8 cellular contexts compared by ENCODE assay signal in the genomic region with DNA sequence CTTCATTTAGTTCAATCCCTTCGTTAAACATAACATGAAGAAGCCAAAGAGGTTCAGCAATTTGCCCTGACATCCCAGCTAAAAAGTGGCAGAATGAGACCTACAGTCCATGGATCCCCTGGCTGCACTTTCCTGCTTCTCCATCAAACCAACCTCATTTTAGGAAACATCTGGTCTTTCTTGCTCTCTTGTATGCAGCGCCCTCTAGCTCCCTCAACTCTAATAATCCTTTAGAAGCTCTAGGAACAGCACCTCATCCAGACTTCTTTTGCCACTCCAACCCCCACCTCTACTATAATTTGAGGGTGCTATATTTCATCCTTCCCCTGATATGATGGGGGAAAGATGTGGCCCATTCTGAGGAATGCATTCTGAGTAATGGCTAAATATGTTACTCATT. TPM values are rescaled to one million over a fixed set of nuclear protein-coding genes. Genes with fewer than 3 reads are reported as not detected.
DNase-seq lines count a peak whose midpoint lies in the region; ATAC-seq, FAIRE-seq and TF ChIP-seq lines count a peak whose summit lies in the region.
"Had no signal": no experiment of that assay in that cellular context is flagged by ENCODE, and none has a peak within 500 bp of the region (broad histone marks: within the 10 kb centered on the region; RNA-seq: fewer than 3 reads in every experiment).

No MANE protein-coding gene starts in this region.

- no peaks in the 10 kb centered on the region for H3K27me3 ChIP-seq in lower lobe of right lung (ENCODE audit: low read depth)

- H3K4me3 ChIP-seq in lower lobe of right lung, result no peak overlapping the region

- peaks cover 13% of the 10 kb centered on the region for H3K36me3 ChIP-seq in lower lobe of right lung

- no peak for DNase-seq in D721Med (ENCODE audit: insufficient read length, low spot score)
- peak; percentile 9 for DNase-seq in GM19239 (ENCODE audit: insufficient read length, low spot score)
- DNase-seq in NCI-H524 treated with DMSO at 0.1 percent for 48 hours (lab: John Stamatoyannopoulos, UW), result peak; percentile 9
- peak; percentile 60 for DNase-seq in cerebellar cortex (ENCODE audit: low spot score)
- DNase-seq in lower lobe of right lung, result no peak
- no peak for DNase-seq in RCC 7860 (ENCODE audit: low spot score)
- DNase-seq in GM19240 (ENCODE audit: insufficient read length, low spot score), result no peak
- DNase-seq: activated B cell treated with CpG ODN at 0.5 μM for 24 hours had no signal

- intact Hi-C loops in lower lobe of right lung (cut with DNase I), result no loop called here

- no peaks in the 10 kb centered on the region for H3K9me3 ChIP-seq in lower lobe of right lung

- peaks cover 11% of the 10 kb centered on the region for H3K4me1 ChIP-seq in lower lobe of right lung

- FAIRE-seq in D721Med (lab: Jason Lieb, UNC) (no peak), GM19239 (lab: Jason Lieb, UNC) (no peak), RCC 7860 (lab: Jason Lieb, UNC) (no peak)

- TF ChIP-seq CTCF in D721Med (IDR thresholded peaks at IDR 0.05; ENCODE audit: insufficient read depth, missing control alignments), result peak; percentile 54
- peak; percentile 43 for TF ChIP-seq CTCF in lower lobe of right lung (IDR thresholded peaks at IDR 0.05)

- ATAC-seq in lower lobe of right lung, result no peak

- H3K27ac ChIP-seq in lower lobe of right lung, result no peak overlapping the region

RNA-seq across cellular contexts. Expression of a gene that starts 7.4 kb away (rescaled TPM):
- 1.9 TPM for total RNA-seq in lower lobe of right lung

RNA-seq across cellular contexts. Expression of a gene that starts 51.0 kb away (rescaled TPM):
- total RNA-seq in lower lobe of right lung, result 44.5 TPM

RNA-seq across cellular contexts. Expression of a gene that starts 54.2 kb away (rescaled TPM):
- total RNA-seq in lower lobe of right lung, result 71.6 TPM

Comparison
In these comparisons a context has a peak if more than half of its experiments do, and no peak if none do; other contexts are left out.
1. DNase-seq: peak in GM19239 (single experiment), NCI-H524 treated with DMSO at 0.1 percent for 48 hours (single experiment) and cerebellar cortex (single experiment); none in D721Med (single experiment), lower lobe of right lung (single experiment), RCC 7860 (single experiment) and GM19240 (single experiment).